ENCODE assay signal across 9 cellular contexts in genomic region chr10:33506838-33507661, GRCh38.
A peak's percentile ranks its signal among the peaks of the same experiment; 100 is the strongest.
DNase-seq lines count a peak whose midpoint lies in the region; ATAC-seq and TF ChIP-seq lines count a peak whose summit lies in the region.
"Had no signal": no experiment of that assay in that cellular context is flagged by ENCODE, and none has a peak within 500 bp of the region (broad histone marks: within the 10 kb centered on the region; RNA-seq: fewer than 3 reads in every experiment).

No MANE protein-coding gene starts in this region.

- H3K36me3 ChIP-seq in hepatocyte (replicated peaks; ENCODE audit: insufficient read depth, low read depth) (no peaks in the 10 kb centered on the region), sigmoid colon (no peaks in the 10 kb centered on the region)

- intact Hi-C loops in sigmoid colon (cut with DNase I), result no loop called here

- H3K9me3 ChIP-seq in hepatocyte (ENCODE audit: low read depth) (no peaks in the 10 kb centered on the region), sigmoid colon (no peaks in the 10 kb centered on the region)

- H3K4me1 ChIP-seq in hepatocyte (ENCODE audit: insufficient read depth) (peaks cover 22% of the 10 kb centered on the region), sigmoid colon (peaks cover 0 to 29% (median 17%) of the 10 kb centered on the region in 4 donors)

- H3K4me3 ChIP-seq in hepatocyte, result no peak overlapping the region
- no peak overlapping the region for H3K4me3 ChIP-seq in sigmoid colon

- WGBS in hepatocyte (ENCODE audit: low lambda C conversion rate, missing lambda C conversion rate), result 92% methylated on average over 5 of the region's 5 CpGs
- WGBS in sigmoid colon, 2 donors, result 86 to 89% methylated on average over 5 of the region's 5 CpGs

- H3K27me3 ChIP-seq in hepatocyte (no peaks in the 10 kb centered on the region), sigmoid colon (no peaks in the 10 kb centered on the region)

- TF ChIP-seq CTCF in hepatocyte (IDR thresholded peaks at IDR 0.05; ENCODE audit: poor library complexity), result no peak
- no peak for TF ChIP-seq CTCF in sigmoid colon (IDR thresholded peaks at IDR 0.05)

- ATAC-seq in GM18519 (IDR thresholded peaks at IDR 0.05; ENCODE audit: low FRiP score, unreplicated experiment) (peak; percentile 80), GM21723 (IDR thresholded peaks at IDR 0.05; ENCODE audit: unreplicated experiment) (peak; percentile 89), HG03571 (IDR thresholded peaks at IDR 0.05; ENCODE audit: unreplicated experiment) (peak; percentile 75)

- TF ChIP-seq POLR2A in sigmoid colon (IDR thresholded peaks at IDR 0.05), result no peak

- no peaks in the 10 kb centered on the region for H3K9me2 ChIP-seq in hepatocyte (replicated peaks; ENCODE audit: insufficient read depth)

- no peak overlapping the region for H3K27ac ChIP-seq in hepatocyte
- no peak overlapping the region for H3K27ac ChIP-seq in sigmoid colon

- TF ChIP-seq EP300 in sigmoid colon (IDR thresholded peaks at IDR 0.05), result no peak

- H3K79me2 ChIP-seq in hepatocyte, result no peaks in the 10 kb centered on the region

- DNase-seq in iris pigment epithelial cell (ENCODE audit: low read depth) (peak; percentile 80), hepatocyte (ENCODE audit: low spot score) (no peak), GM19240 (ENCODE audit: insufficient read length, low spot score) (no peak), sigmoid colon (no peak)
- DNase-seq in stimulated activated naive CD4-positive, alpha-beta T cell treated with Interleukin-2 at 50 U/mL for 16 hours (lab: John Stamatoyannopoulos, UW), result no peak
- DNase-seq: EL had no signal

- H4K20me1 ChIP-seq in hepatocyte (ENCODE audit: insufficient read depth, poor library complexity, severe bottlenecking), result no peaks in the 10 kb centered on the region

- no peak overlapping the region for H2AFZ ChIP-seq in hepatocyte

- H3K4me2 ChIP-seq in hepatocyte, result no peak overlapping the region
